ENCODE assay signal across 9 cellular contexts in the genomic region with DNA sequence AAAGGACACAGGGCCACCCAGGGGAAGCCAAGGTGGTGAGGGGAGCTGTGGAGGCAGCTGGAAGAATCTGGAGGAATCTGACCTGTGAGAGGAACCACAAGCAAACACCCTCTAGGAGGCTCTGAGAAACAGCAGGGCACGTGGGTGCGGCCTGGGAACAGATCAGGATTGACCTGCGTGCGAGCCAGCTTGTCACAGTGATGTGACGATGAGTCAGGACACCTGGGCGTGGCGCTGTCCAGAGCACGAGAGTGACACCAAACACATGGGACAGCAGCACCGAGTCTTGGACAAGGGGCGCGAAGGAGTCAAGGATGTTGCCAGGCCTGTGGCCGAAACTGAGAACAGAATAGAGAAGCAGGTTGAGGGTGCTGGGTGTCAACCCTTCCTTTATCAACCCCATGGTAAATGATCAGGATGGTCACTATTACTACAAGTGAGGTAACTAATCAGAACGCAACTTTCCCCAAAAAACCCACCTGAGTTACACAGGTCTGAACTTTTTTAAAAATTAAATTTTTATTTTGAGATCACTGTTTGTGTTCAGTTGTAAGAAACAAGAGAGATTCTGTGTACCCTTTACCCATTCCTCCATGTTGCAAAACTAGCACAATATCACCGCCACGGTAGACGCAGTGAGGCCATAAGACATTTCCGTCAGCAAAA. TPM values are rescaled to one million over a fixed set of nuclear protein-coding genes. Genes with fewer than 3 reads are reported as not detected.
DNase-seq lines count a peak whose midpoint lies in the region; ATAC-seq and TF ChIP-seq lines count a peak whose summit lies in the region.
"Had no signal": no experiment of that assay in that cellular context is flagged by ENCODE, and none has a peak within 500 bp of the region (broad histone marks: within the 10 kb centered on the region; RNA-seq: fewer than 3 reads in every experiment).

No MANE protein-coding gene starts in this region.

- H3K9me3 Mint-ChIP-seq in WTC11 = no peaks in the 10 kb centered on the region

- H3K27me3 ChIP-seq in HUES64 (ENCODE audit: insufficient read depth, low read length) = no peaks in the 10 kb centered on the region
- peaks cover under 1% of the 10 kb centered on the region for H3K27me3 ChIP-seq in neural cell (ENCODE audit: insufficient read depth, low read depth, low read length)

- peaks cover 28% of the 10 kb centered on the region for H3K4me1 Mint-ChIP-seq in WTC11

- no peak for TF ChIP-seq EP300 in neural cell (conservative IDR thresholded peaks at IDR 0.05; ENCODE audit: poor library complexity, severe bottlenecking)

- WGBS in HUES64 = 38% methylated on average over 16 of the region's 17 CpGs

- H3F3A ChIP-seq in neural cell (ENCODE audit: insufficient read depth, low read length, poor library complexity, severe bottlenecking) = peaks cover 10% of the 10 kb centered on the region

- peaks cover 36% of the 10 kb centered on the region for H3K27me3 Mint-ChIP-seq in WTC11 (ENCODE audit: low read depth)

- H2AFZ ChIP-seq in neural cell (ENCODE audit: low read depth, low read length) = peak overlapping the region; percentile 86

- H3K36me3 ChIP-seq in HUES64 (ENCODE audit: insufficient read depth, low read length) = peaks cover 13% of the 10 kb centered on the region
- H3K36me3 ChIP-seq in neural cell (ENCODE audit: insufficient read depth, low read length) = peaks cover 7% of the 10 kb centered on the region

- no peaks in the 10 kb centered on the region for H4K20me1 ChIP-seq in neural cell (ENCODE audit: insufficient read depth)

- POLR2A ChIA-PET in WTC11 (lab: Charles Lee) = interaction anchor here (1.0 to 2.0 kb wide), 2 partner anchors 25 to 190 kb away, joined by 3 to 6 read pairs; partner anchors contain the start of gene LIMS2

- peak; percentile 29 for DNase-seq in DMS79 treated with DMSO at 0.1 percent for 48 hours (lab: John Stamatoyannopoulos, UW)
- DNase-seq in DMS79 (lab: John Stamatoyannopoulos, UW) = no peak
- peak; percentile 55 for DNase-seq in WTC11 (ENCODE audit: low spot score)
- no peak for DNase-seq in fibroblast of the aortic adventitia (ENCODE audit: low read depth)
- no peak for DNase-seq in DMS 273 (lab: John Stamatoyannopoulos, UW; ENCODE audit: unreplicated experiment)

- H3K9me3 ChIP-seq in HUES64 (ENCODE audit: insufficient read depth, low read depth, low read length) (no peaks in the 10 kb centered on the region), neural cell (ENCODE audit: low read length) (no peaks in the 10 kb centered on the region)

- TF ChIP-seq RAD21 in neural cell (conservative IDR thresholded peaks at IDR 0.05) = no peak

- H3K4me2 ChIP-seq in neural cell (ENCODE audit: low read length) = peak overlapping the region; percentile 94

- TF ChIP-seq CTCF in WTC11 (IDR thresholded peaks at IDR 0.05) (no peak), fibroblast of the aortic adventitia (IDR thresholded peaks at IDR 0.05; ENCODE audit: insufficient read depth, low read length) (no peak), neural cell (IDR thresholded peaks at IDR 0.05; ENCODE audit: poor library complexity, severe bottlenecking) (no peak)

- H3K4me3 Mint-ChIP-seq in WTC11 = peak overlapping the region; percentile 87

- ATAC-seq in GM21576 (IDR thresholded peaks at IDR 0.05; ENCODE audit: unreplicated experiment) = peak; percentile 63
- ATAC-seq in WTC11 = peak; percentile 29

- peak overlapping the region; percentile 99 for H3K9ac ChIP-seq in HUES64 (ENCODE audit: low read depth, low read length)
- peak overlapping the region; percentile 80 for H3K9ac ChIP-seq in neural cell (ENCODE audit: low read length)

- H3K4me1 ChIP-seq in HUES64 (ENCODE audit: insufficient read depth, low read length) = peaks cover 16% of the 10 kb centered on the region

- peak overlapping the region; percentile 82 for H3K4me3 ChIP-seq in HUES64 (ENCODE audit: low read length)
- peak overlapping the region; percentile 82 for H3K4me3 ChIP-seq in fibroblast of the aortic adventitia (ENCODE audit: low read depth, low read length)
- H3K4me3 ChIP-seq in neural cell (ENCODE audit: low read length) = peak overlapping the region; percentile 85

- H3K79me2 ChIP-seq in neural cell (replicated peaks; ENCODE audit: insufficient read depth, low read length) = peaks cover 20% of the 10 kb centered on the region

- peak overlapping the region; percentile 95 for H3K27ac ChIP-seq in HUES64 (ENCODE audit: low read depth, low read length)
- peak overlapping the region; percentile 85 for H3K27ac ChIP-seq in neural cell (ENCODE audit: low read length)

- peak overlapping the region; percentile 97 for H3K27ac Mint-ChIP-seq in WTC11

- CTCF ChIA-PET in WTC11 (lab: Charles Lee) = interaction anchor here (0.9 to 4.7 kb wide), 2 partner anchors 109 to 110 kb away, joined by 3 to 35 read pairs; partner anchors contain the start of gene WDR33

- peaks cover 9% of the 10 kb centered on the region for H3K36me3 Mint-ChIP-seq in WTC11

- no peaks in the 10 kb centered on the region for H3K9me2 ChIP-seq in neural cell (ENCODE audit: insufficient read depth, low read length)

TF ChIP-seq in WTC11, 78 proteins besides CTCF, POLR2A, EP300 and RAD21:
- TF ChIP-seq USF1 (CRISPR knock-in tag; IDR thresholded peaks at IDR 0.05) (peak; percentile 47), SP1 (CRISPR knock-in tag; conservative IDR thresholded peaks at IDR 0.05) (no peak), ZNF423 (CRISPR knock-in tag; IDR thresholded peaks at IDR 0.05) (peak; percentile 59; the same call in 1 of the 2 replicates), SMAD3 (CRISPR knock-in tag; IDR thresholded peaks at IDR 0.05; ENCODE audit: borderline replicate concordance) (peak; percentile 32; the same call in 1 of the 2 replicates), TEAD1 (CRISPR knock-in tag; IDR thresholded peaks at IDR 0.05) (peak; percentile 43; the same call in 1 of the 2 replicates)
- TF ChIP-seq, protein P1, sequence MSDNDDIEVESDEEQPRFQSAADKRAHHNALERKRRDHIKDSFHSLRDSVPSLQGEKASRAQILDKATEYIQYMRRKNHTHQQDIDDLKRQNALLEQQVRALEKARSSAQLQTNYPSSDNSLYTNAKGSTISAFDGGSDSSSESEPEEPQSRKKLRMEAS (CRISPR knock-in tag; IDR thresholded peaks at IDR 0.05) = no peak; the same call in 1 of the 2 replicates

TF ChIP-seq in neural cell, 6 proteins besides CTCF, POLR2A, EP300 and RAD21:
- TF ChIP-seq, protein P2, sequence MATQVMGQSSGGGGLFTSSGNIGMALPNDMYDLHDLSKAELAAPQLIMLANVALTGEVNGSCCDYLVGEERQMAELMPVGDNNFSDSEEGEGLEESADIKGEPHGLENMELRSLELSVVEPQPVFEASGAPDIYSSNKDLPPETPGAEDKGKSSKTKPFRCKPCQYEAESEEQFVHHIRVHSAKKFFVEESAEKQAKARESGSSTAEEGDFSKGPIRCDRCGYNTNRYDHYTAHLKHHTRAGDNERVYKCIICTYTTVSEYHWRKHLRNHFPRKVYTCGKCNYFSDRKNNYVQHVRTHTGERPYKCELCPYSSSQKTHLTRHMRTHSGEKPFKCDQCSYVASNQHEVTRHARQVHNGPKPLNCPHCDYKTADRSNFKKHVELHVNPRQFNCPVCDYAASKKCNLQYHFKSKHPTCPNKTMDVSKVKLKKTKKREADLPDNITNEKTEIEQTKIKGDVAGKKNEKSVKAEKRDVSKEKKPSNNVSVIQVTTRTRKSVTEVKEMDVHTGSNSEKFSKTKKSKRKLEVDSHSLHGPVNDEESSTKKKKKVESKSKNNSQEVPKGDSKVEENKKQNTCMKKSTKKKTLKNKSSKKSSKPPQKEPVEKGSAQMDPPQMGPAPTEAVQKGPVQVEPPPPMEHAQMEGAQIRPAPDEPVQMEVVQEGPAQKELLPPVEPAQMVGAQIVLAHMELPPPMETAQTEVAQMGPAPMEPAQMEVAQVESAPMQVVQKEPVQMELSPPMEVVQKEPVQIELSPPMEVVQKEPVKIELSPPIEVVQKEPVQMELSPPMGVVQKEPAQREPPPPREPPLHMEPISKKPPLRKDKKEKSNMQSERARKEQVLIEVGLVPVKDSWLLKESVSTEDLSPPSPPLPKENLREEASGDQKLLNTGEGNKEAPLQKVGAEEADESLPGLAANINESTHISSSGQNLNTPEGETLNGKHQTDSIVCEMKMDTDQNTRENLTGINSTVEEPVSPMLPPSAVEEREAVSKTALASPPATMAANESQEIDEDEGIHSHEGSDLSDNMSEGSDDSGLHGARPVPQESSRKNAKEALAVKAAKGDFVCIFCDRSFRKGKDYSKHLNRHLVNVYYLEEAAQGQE (IDR thresholded peaks at IDR 0.05; ENCODE audit: borderline replicate concordance) = no peak
- no peak for TF ChIP-seq SMC3 (conservative IDR thresholded peaks at IDR 0.05; ENCODE audit: poor library complexity)
- no peak for TF ChIP-seq EZH2 (IDR thresholded peaks at IDR 0.05; ENCODE audit: borderline replicate concordance, insufficient read depth, low read length, poor library complexity, severe bottlenecking)
- no peak for TF ChIP-seq TAF1 (IDR thresholded peaks at IDR 0.05; ENCODE audit: low read depth)
- no peak for TF ChIP-seq MXI1 (conservative IDR thresholded peaks at IDR 0.05; ENCODE audit: poor library complexity, severe bottlenecking)
- no peak for TF ChIP-seq POLR2AphosphoS5 (IDR thresholded peaks at IDR 0.05)

RNA-seq across cellular contexts. Expression of gene SFT2D3, which starts 0.6 kb away (rescaled TPM):
- 8.6 TPM for polyA plus RNA-seq in HUES64 (2013, experiment 1 of 2)
- polyA plus RNA-seq in HUES64 (2013, experiment 2 of 2) = 10.7 TPM
- total RNA-seq in WTC11 (2021) = 9.2 to 10.5 TPM (median 9.8 TPM) in 3 replicates
- 3.5 and 7.0 TPM in 2 replicates for total RNA-seq in fibroblast of the aortic adventitia (ENCODE audit: low replicate concordance)
- 6.2 and 6.9 TPM in 2 replicates for polyA plus RNA-seq in neural cell
- 16.3 and 18.0 TPM in 2 replicates for polyA minus RNA-seq in neural cell

RNA-seq across cellular contexts. Expression of gene LIMS2, which starts 25.3 kb away (rescaled TPM):
- 3.1 TPM for polyA plus RNA-seq in HUES64 (2013, experiment 1 of 2)
- 2.0 TPM for polyA plus RNA-seq in HUES64 (2013, experiment 2 of 2)
- 1.9 to 2.5 TPM (median 2.4 TPM) in 3 replicates for total RNA-seq in WTC11 (2021)
- 7.8 and 11.3 TPM in 2 replicates for total RNA-seq in fibroblast of the aortic adventitia (ENCODE audit: low replicate concordance)
- not detected in 2 replicates for polyA plus RNA-seq in neural cell
- polyA minus RNA-seq in neural cell = not detected in 2 replicates

RNA-seq across cellular contexts. Expression of gene GPR17, which starts 54.7 kb away (rescaled TPM):
- 0.10 TPM for polyA plus RNA-seq in HUES64 (2013, experiment 1 of 2)
- 0.32 TPM for polyA plus RNA-seq in HUES64 (2013, experiment 2 of 2)
- total RNA-seq in WTC11 (2021) (not detected in 3 replicates), fibroblast of the aortic adventitia (ENCODE audit: low replicate concordance) (not detected in 2 replicates)
- not detected in 2 replicates for polyA plus RNA-seq in neural cell
- polyA minus RNA-seq in neural cell = 0.46 TPM in 1 of 2 replicates, not detected in the other
- total RNA-seq: lung microvascular endothelial cell had no signal

Comparison
In these comparisons a context has a peak if more than half of its experiments do, and no peak if none do; other contexts are left out.
1. DNase-seq: peak in DMS79 treated with DMSO at 0.1 percent for 48 hours (single experiment) and WTC11 (single experiment); none in DMS79 (single experiment), fibroblast of the aortic adventitia (single experiment) and DMS 273 (single experiment).
2. Peak in every context shown above with its lines, with median percentiles within 50 percentile points of each other: H3K4me3 ChIP-seq.